ENCODE assay signal across 9 cellular contexts in the genomic region with DNA sequence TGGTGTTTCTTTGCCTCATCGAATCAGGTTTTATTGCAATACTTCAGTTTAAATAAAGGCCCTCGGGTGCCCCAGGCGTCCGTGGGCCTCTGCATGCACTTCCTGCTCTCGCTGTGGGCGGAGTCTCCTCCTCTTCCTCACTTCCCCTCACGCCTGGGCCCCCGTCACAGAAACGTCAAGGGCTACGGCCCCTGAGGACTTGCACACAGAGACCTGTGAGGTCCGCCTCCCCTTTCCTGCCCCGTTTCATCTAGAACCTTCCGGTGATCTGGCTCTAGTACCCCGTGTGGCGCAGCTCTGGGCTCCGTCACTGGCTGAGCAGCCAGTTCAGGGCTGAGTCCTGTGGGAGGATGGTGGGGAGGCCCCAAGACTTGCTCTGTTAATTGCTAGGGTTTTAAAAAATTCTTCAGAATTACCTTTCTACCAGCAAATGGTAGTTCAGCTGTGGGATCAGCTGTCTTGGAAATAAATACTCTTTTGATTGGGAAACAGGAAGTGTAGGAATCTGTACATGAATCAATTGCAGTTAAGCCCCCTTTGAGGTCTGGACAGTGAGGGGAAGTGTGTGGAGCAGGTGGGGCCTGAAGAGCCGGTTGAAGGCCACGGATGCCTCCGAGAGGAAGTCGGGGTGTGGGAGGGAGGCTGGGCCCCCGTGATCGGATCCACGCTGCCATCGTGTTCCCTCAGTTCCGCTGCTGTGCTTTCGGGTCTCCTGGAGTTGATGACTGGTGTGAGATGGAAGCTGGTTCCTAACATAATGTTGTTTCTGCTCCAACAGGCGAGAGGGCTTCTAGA. TPM values are rescaled to one million over a fixed set of nuclear protein-coding genes. Genes with fewer than 3 reads are reported as not detected.
DNase-seq lines count a peak whose midpoint lies in the region; ATAC-seq and TF ChIP-seq lines count a peak whose summit lies in the region.
"Had no signal": no experiment of that assay in that cellular context is flagged by ENCODE, and none has a peak within 500 bp of the region (broad histone marks: within the 10 kb centered on the region; RNA-seq: fewer than 3 reads in every experiment).

No MANE protein-coding gene starts in this region.

- H3K36me3 Mint-ChIP-seq in activated CD8-positive, alpha-beta T cell treated with anti-CD3 and anti-CD28 coated beads for 36 hours (ENCODE audit: low read depth): peaks cover 61% of the 10 kb centered on the region

- H3K9me3 Mint-ChIP-seq in activated CD8-positive, alpha-beta T cell treated with anti-CD3 and anti-CD28 coated beads for 36 hours: peaks cover 2% of the 10 kb centered on the region

- no peak for TF ChIP-seq EP300 in gastroesophageal sphincter (IDR thresholded peaks at IDR 0.05)

- H3K4me1 Mint-ChIP-seq in activated CD8-positive, alpha-beta T cell treated with anti-CD3 and anti-CD28 coated beads for 36 hours (ENCODE audit: low read depth): peaks cover 57% of the 10 kb centered on the region

- H3K4me1 ChIP-seq in gastroesophageal sphincter: peaks cover 0 to 50% (median 18%) of the 10 kb centered on the region in 3 donors

- peak overlapping the region in 3 of 4 donors; percentile 45 to 95 (median 86) for H3K27ac ChIP-seq in gastroesophageal sphincter

- H3K27me3 Mint-ChIP-seq in activated CD8-positive, alpha-beta T cell treated with anti-CD3 and anti-CD28 coated beads for 36 hours: no peaks in the 10 kb centered on the region

- ATAC-seq in GM19397 (IDR thresholded peaks at IDR 0.05; ENCODE audit: unreplicated experiment) (peak; percentile 66), HG03457 (IDR thresholded peaks at IDR 0.05; ENCODE audit: unreplicated experiment) (peak; percentile 71), gastroesophageal sphincter (peak; percentile 14)
- ATAC-seq in activated CD8-positive, alpha-beta T cell treated with anti-CD3 and anti-CD28 coated beads for 36 hours: peak; percentile 90

- CTCF ChIA-PET in activated CD8-positive, alpha-beta T cell treated with anti-CD3 and anti-CD28 coated beads for 36 hours (lab: Charles Lee): interaction anchor here (1.2 to 6.2 kb wide), 6 partner anchors 10 to 124 kb away, joined by 3 to 44 read pairs (median 6); no protein-coding TSS in a partner anchor
- CTCF ChIA-PET in HEK293T (lab: Yijun Ruan, JAX): no interaction called here

- intact Hi-C loops in activated CD8-positive, alpha-beta T cell treated with anti-CD3 and anti-CD28 coated beads for 36 hours (cut with micrococcal nuclease): no loop called here

- DNase-seq in activated CD8-positive, alpha-beta T cell treated with anti-CD3 and anti-CD28 coated beads for 36 hours: peak; percentile 96
- peak; percentile 81 to 85 for DNase-seq in stimulated activated CD4-positive, alpha-beta T cell treated with anti-CD3 and anti-CD28 coated beads, Interleukin-15, amount 100 ng/mL, for 48 hours (ENCODE audit: low read depth in 2 of 2)
- DNase-seq in HEK293T (ENCODE audit: extremely low spot score): no peak
- no peak for DNase-seq in NCI-H82 treated with DMSO at 0.1 percent for 48 hours (lab: John Stamatoyannopoulos, UW; ENCODE audit: unreplicated experiment)
- no peak for DNase-seq in DMS153 treated with DMSO at 0.1 percent for 48 hours (lab: John Stamatoyannopoulos, UW; ENCODE audit: unreplicated experiment)

- H3K36me3 ChIP-seq in gastroesophageal sphincter: peaks cover 0 to 16% of the 10 kb centered on the region in 2 donors
- H3K36me3 ChIP-seq: ovary had no signal

- H3K9me3 ChIP-seq in gastroesophageal sphincter: no peaks in the 10 kb centered on the region
- H3K9me3 ChIP-seq: ovary had no signal

- no peak for TF ChIP-seq POLR2A in gastroesophageal sphincter (IDR thresholded peaks at IDR 0.05)

- peak overlapping the region; percentile 91 for H3K27ac Mint-ChIP-seq in activated CD8-positive, alpha-beta T cell treated with anti-CD3 and anti-CD28 coated beads for 36 hours

- H3K27me3 ChIP-seq in gastroesophageal sphincter: no peaks in the 10 kb centered on the region
- H3K27me3 ChIP-seq: ovary had no signal

- POLR2A ChIA-PET in activated CD8-positive, alpha-beta T cell treated with anti-CD3 and anti-CD28 coated beads for 36 hours (lab: Charles Lee): interaction anchor here (0.7 to 2.2 kb wide), 10 partner anchors 9 to 278 kb away, joined by 3 to 9 read pairs (median 4); no protein-coding TSS in a partner anchor
- POLR2A ChIA-PET in HEK293T (lab: Yijun Ruan, JAX): no interaction called here

- 64 to 68% methylated on average over 18 to 22 of the region's 27 CpGs for WGBS in gastroesophageal sphincter (ENCODE audit: low coverage in 1 of 2), 2 donors

- TF ChIP-seq CTCF in activated CD8-positive, alpha-beta T cell treated with anti-CD3 and anti-CD28 coated beads for 36 hours (IDR thresholded peaks at IDR 0.05): no peak
- no peak for TF ChIP-seq CTCF in gastroesophageal sphincter (IDR thresholded peaks at IDR 0.05)

- H3K4me3 Mint-ChIP-seq in activated CD8-positive, alpha-beta T cell treated with anti-CD3 and anti-CD28 coated beads for 36 hours: peak overlapping the region; percentile 84

- H3K4me3 ChIP-seq in gastroesophageal sphincter: peak overlapping the region in 1 of 2 donors; percentile 4
- H3K4me3 ChIP-seq: ovary had no signal

TF ChIP-seq in HEK293T, 16 proteins besides CTCF, POLR2A, EP300 and RAD21:
- no peak for TF ChIP-seq NFRKB (IDR thresholded peaks at IDR 0.05)
- TF ChIP-seq LEF1 (IDR thresholded peaks at IDR 0.05; ENCODE audit: borderline replicate concordance): no peak

RNA-seq across cellular contexts. Expression of gene NFATC1, which starts 10.2 kb away (rescaled TPM):
- 10 to 100 TPM; 97.2 to 98.3 TPM for total RNA-seq in activated CD8-positive, alpha-beta T cell treated with anti-CD3 and anti-CD28 coated beads for 36 hours
- total RNA-seq in gastroesophageal sphincter: 10 to 100 TPM; 13.1 to 21.3 (median 16.2) TPM

Comparison
In these comparisons a context has a peak if more than half of its experiments do, and no peak if none do; other contexts are left out.
1. ATAC-seq: peak in every context shown above with its lines; median percentile 90 in activated CD8-positive, alpha-beta T cell treated with anti-CD3 and anti-CD28 coated beads for 36 hours; 71 in HG03457; 66 in GM19397; 14 in gastroesophageal sphincter.
2. DNase-seq: peak in activated CD8-positive, alpha-beta T cell treated with anti-CD3 and anti-CD28 coated beads for 36 hours (single experiment) and stimulated activated CD4-positive, alpha-beta T cell treated with anti-CD3 and anti-CD28 coated beads, Interleukin-15, amount 100 ng/mL, for 48 hours (2 of 2); none in HEK293T (single experiment), NCI-H82 treated with DMSO at 0.1 percent for 48 hours (single experiment) and DMS153 treated with DMSO at 0.1 percent for 48 hours (single experiment).
3. RNA of gene NFATC1, which starts 10.2 kb away (total RNA-seq): 97.2 to 98.3 TPM in activated CD8-positive, alpha-beta T cell treated with anti-CD3 and anti-CD28 coated beads for 36 hours; 13.1 to 21.3 TPM in gastroesophageal sphincter; every median in the first group is over 4 times any median in the second.